In genomic region chr6:14783594-14783993, GRCh38 we compare ENCODE assay signal across 26 cellular contexts.
"Had no signal": no experiment of that assay in that cellular context is flagged by ENCODE, and none has a peak within 500 bp of the region (broad histone marks: within the 10 kb centered on the region; RNA-seq: fewer than 3 reads in every experiment).

No MANE protein-coding gene starts in this region.

- H3K9me3 ChIP-seq: ascending aorta, colonic mucosa had no signal

- H3K9me3 Mint-ChIP-seq: activated naive CD4-positive, alpha-beta T cell treated with anti-CD3 and anti-CD28 coated beads, Interleukin-2, amount 50 U/mL, for 24 hours had no signal

- H3K36me3 ChIP-seq: ascending aorta, breast epithelium, cardiac muscle cell, colonic mucosa had no signal

- H3K27ac ChIP-seq: ascending aorta, breast epithelium, cardiac muscle cell, colonic mucosa had no signal

- H3K36me3 Mint-ChIP-seq: activated naive CD4-positive, alpha-beta T cell treated with anti-CD3 and anti-CD28 coated beads, Interleukin-2, amount 50 U/mL, for 24 hours had no signal

- H3K4me1 ChIP-seq: ascending aorta, breast epithelium, colonic mucosa had no signal

- ATAC-seq: activated T-cell treated with anti-CD3 and anti-CD28 coated beads, Interleukin-2, amount 50 U/mL, for 72 hours; esophagus mucosa had no signal

- H3K27ac Mint-ChIP-seq: activated CD4-positive, alpha-beta memory T cell treated with anti-CD3 and anti-CD28 coated beads, Interleukin-2, amount 10 ng/mL, durations not matched to agents 7 days and 5 days; activated naive CD4-positive, alpha-beta T cell treated with anti-CD3 and anti-CD28 coated beads for 36 hours; activated naive CD4-positive, alpha-beta T cell treated with anti-CD3 and anti-CD28 coated beads, Interleukin-2, amount 50 U/mL, for 24 hours; activated naive CD8-positive, alpha-beta T cell treated with anti-CD3 and anti-CD28 coated beads, Interleukin-2, amount 10 ng/mL, durations not matched to agents 7 days and 5 days; activated T-cell treated with anti-CD3 and anti-CD28 coated beads, Interleukin-2, amount 50 U/mL, for 24 hours; activated T-cell treated with anti-CD3 and anti-CD28 coated beads, Interleukin-2, amount 50 U/mL, for 72 hours; endodermal cell had no signal

- H3K4me3 Mint-ChIP-seq: activated CD4-positive, alpha-beta memory T cell treated with anti-CD3 and anti-CD28 coated beads, Interleukin-2, amount 10 ng/mL, durations not matched to agents 7 days and 5 days; activated CD4-positive, alpha-beta T cell treated with anti-CD3 and anti-CD28 coated beads, Interleukin-2, amount 10 ng/mL, durations not matched to agents 7 days and 5 days; activated naive CD4-positive, alpha-beta T cell treated with anti-CD3 and anti-CD28 coated beads for 36 hours; activated naive CD8-positive, alpha-beta T cell treated with anti-CD3 and anti-CD28 coated beads, Interleukin-2, amount 10 ng/mL, durations not matched to agents 7 days and 5 days; activated T-cell treated with anti-CD3 and anti-CD28 coated beads, Interleukin-2, amount 50 U/mL, for 24 hours; brain; endodermal cell had no signal

- H3K4me3 ChIP-seq: ascending aorta, breast epithelium, cardiac muscle cell, colonic mucosa had no signal

- DNase-seq: activated CD4-positive, alpha-beta memory T cell treated with anti-CD3 and anti-CD28 coated beads, Interleukin-2, amount 10 ng/mL, durations not matched to agents 7 days and 5 days; activated CD4-positive, alpha-beta T cell treated with anti-CD3 and anti-CD28 coated beads for 1 hour; activated CD4-positive, alpha-beta T cell treated with anti-CD3 and anti-CD28 coated beads for 4 hours; activated CD4-positive, alpha-beta T cell treated with anti-CD3 and anti-CD28 coated beads, Interleukin-2, amount 10 ng/mL, durations not matched to agents 7 days and 5 days; activated CD4-positive, alpha-beta T cell treated with anti-CD3 and anti-CD28 coated beads, Interleukin-2, amount 50 U/mL, for 4 hours; activated CD8-positive, alpha-beta memory T cell treated with anti-CD3 and anti-CD28 coated beads, Interleukin-2, amount 50 U/mL, for 48 hours; activated naive CD4-positive, alpha-beta T cell treated with anti-CD3 and anti-CD28 coated beads for 36 hours; activated naive CD8-positive, alpha-beta T cell treated with anti-CD3 and anti-CD28 coated beads, Interleukin-2, amount 10 ng/mL, durations not matched to agents 7 days and 5 days; activated T-cell treated with anti-CD3 and anti-CD28 coated beads for 4 hours; activated T-cell treated with anti-CD3 and anti-CD28 coated beads, Interleukin-2, amount 50 U/mL, for 24 hours; activated T-cell treated with anti-CD3 and anti-CD28 coated beads, Interleukin-2, amount 50 U/mL, for 72 hours; central memory CD4-positive, alpha-beta T cell; cerebellar nuclear complex; colonic mucosa; effector memory CD4-positive, alpha-beta T cell; endodermal cell; foreskin fibroblast; head of caudate nucleus; hippocampal formation; T-helper 2 cell had no signal

- H3K27me3 Mint-ChIP-seq: activated CD4-positive, alpha-beta memory T cell treated with anti-CD3 and anti-CD28 coated beads, Interleukin-2, amount 10 ng/mL, durations not matched to agents 7 days and 5 days; activated CD4-positive, alpha-beta T cell treated with anti-CD3 and anti-CD28 coated beads, Interleukin-2, amount 10 ng/mL, durations not matched to agents 7 days and 5 days; activated naive CD4-positive, alpha-beta T cell treated with anti-CD3 and anti-CD28 coated beads, Interleukin-2, amount 50 U/mL, for 24 hours; activated T-cell treated with anti-CD3 and anti-CD28 coated beads, Interleukin-2, amount 50 U/mL, for 24 hours had no signal

- H3K27me3 ChIP-seq: ascending aorta, breast epithelium, cardiac muscle cell, colonic mucosa had no signal
